In genomic region chr10:96565774-96566173, GRCh38 we compare ENCODE assay signal across 11 cellular contexts. TPM values are rescaled to one million over a fixed set of nuclear protein-coding genes. Genes with fewer than 3 reads are reported as not detected.
DNase-seq lines count a peak whose midpoint lies in the region; ATAC-seq and TF ChIP-seq lines count a peak whose summit lies in the region.
"Had no signal": no experiment of that assay in that cellular context is flagged by ENCODE, and none has a peak within 500 bp of the region (broad histone marks: within the 10 kb centered on the region; RNA-seq: fewer than 3 reads in every experiment).

No MANE protein-coding gene starts in this region.

- no peak for TF ChIP-seq CTCF in cardiac fibroblast (IDR thresholded peaks at IDR 0.05; ENCODE audit: low read depth, low read length)

- no peak overlapping the region for H2AFZ ChIP-seq in mesenchymal stem cell (ENCODE audit: low read depth, low read length)
- H2AFZ ChIP-seq in Karpas-422 (ENCODE audit: low read length), result no peak overlapping the region

- H2BK15ac ChIP-seq in mesenchymal stem cell (ENCODE audit: low read depth, poor library complexity, severe bottlenecking), result no peak overlapping the region

- H3K9ac ChIP-seq in mesenchymal stem cell (ENCODE audit: low read length) (peak overlapping the region; percentile 9), Karpas-422 (ENCODE audit: low read length) (no peak overlapping the region)

- H3K4me2 ChIP-seq in mesenchymal stem cell (ENCODE audit: low read length, poor library complexity, severe bottlenecking) (no peak overlapping the region), Karpas-422 (ENCODE audit: low read depth, low read length, poor library complexity, severe bottlenecking) (no peak overlapping the region)

- no peak overlapping the region for H2AK5ac ChIP-seq in mesenchymal stem cell (ENCODE audit: low read length, severe bottlenecking)

- H3K4me3 ChIP-seq in cardiac fibroblast (replicated peaks in 1 of 2; ENCODE audit: low read depth in 2 of 2, low read length in 2 of 2) (no peak overlapping the region), mesenchymal stem cell (ENCODE audit: insufficient read depth in 1 of 2, low read depth in 1 of 2, low read length in 2 of 2) (no peak overlapping the region), Karpas-422 (ENCODE audit: low read length) (no peak overlapping the region)
- H3K4me3 ChIP-seq: spleen had no signal

- no peak overlapping the region for H3K4ac ChIP-seq in mesenchymal stem cell (ENCODE audit: low read depth in 1 of 2, low read length in 2 of 2)

- no peak overlapping the region for H2BK12ac ChIP-seq in mesenchymal stem cell (ENCODE audit: low read length in 2 of 2)

- H3K27me3 ChIP-seq in mesenchymal stem cell (ENCODE audit: control insufficient read depth in 1 of 2, insufficient read depth in 1 of 2, low read length in 2 of 2), result no peaks in the 10 kb centered on the region
- H3K27me3 ChIP-seq in Karpas-422 (ENCODE audit: low read length), result no peaks in the 10 kb centered on the region
- H3K27me3 ChIP-seq: spleen had no signal

- H3K27ac ChIP-seq in mesenchymal stem cell (ENCODE audit: low read length, poor library complexity, severe bottlenecking) (no peak overlapping the region), Karpas-422 (ENCODE audit: low read length) (no peak overlapping the region)
- H3K27ac ChIP-seq: spleen had no signal

- peaks cover 5% of the 10 kb centered on the region for H3K79me1 ChIP-seq in mesenchymal stem cell (replicated peaks; ENCODE audit: low read length, poor library complexity, severe bottlenecking)

- WGBS in mesenchymal stem cell, result 0% methylated on average over 1 of the region's 1 CpG

- H3K79me2 ChIP-seq in Karpas-422 (ENCODE audit: low read length), result peaks cover 68% of the 10 kb centered on the region

- H4K20me1 ChIP-seq in Karpas-422 (ENCODE audit: insufficient read depth, low read depth, low read length), result 0 out of 2 replicates have a peak, but pooled peaks cover 4% of the 10 kb centered on the region

- H3K9me3 ChIP-seq in mesenchymal stem cell (ENCODE audit: control insufficient read depth, low read length) (no peaks in the 10 kb centered on the region), Karpas-422 (ENCODE audit: low read length) (no peaks in the 10 kb centered on the region)
- H3K9me3 ChIP-seq: spleen had no signal

- H4K91ac ChIP-seq in mesenchymal stem cell (ENCODE audit: low read length), result no peak overlapping the region

- H2BK5ac ChIP-seq in mesenchymal stem cell (ENCODE audit: low read depth, low read length, poor library complexity, severe bottlenecking), result no peak overlapping the region

- no peak overlapping the region for H2BK120ac ChIP-seq in mesenchymal stem cell (ENCODE audit: low read depth, low read length)

- H4K8ac ChIP-seq in mesenchymal stem cell (ENCODE audit: low read length), result no peak overlapping the region

- ATAC-seq in GM19467 (IDR thresholded peaks at IDR 0.05; ENCODE audit: unreplicated experiment), result no peak

- H3K36me3 ChIP-seq in mesenchymal stem cell (ENCODE audit: control insufficient read depth in 1 of 2, insufficient read depth in 2 of 2, low read depth in 1 of 2, low read length in 2 of 2) (peaks cover 9 to 48% of the 10 kb centered on the region in 2 experiments), Karpas-422 (ENCODE audit: insufficient read depth, low read length) (no peaks in the 10 kb centered on the region)

- no peak overlapping the region for H3K14ac ChIP-seq in mesenchymal stem cell (ENCODE audit: low read length in 2 of 2)

- no peaks in the 10 kb centered on the region for H3K9me2 ChIP-seq in Karpas-422 (replicated peaks; ENCODE audit: insufficient read depth, low read length)

- DNase-seq in ELR (ENCODE audit: low read depth) (peak; percentile 68), LHCN-M2 (ENCODE audit: low read depth) (peak; percentile 46), cardiac fibroblast (ENCODE audit: low read depth in 2 of 2) (peak; percentile 36 to 52), mesenchymal stem cell (peak; percentile 64), middle frontal gyrus (ENCODE audit: extremely low spot score, low spot score) (no peak), Karpas-422 (no peak)
- DNase-seq: activated T-cell treated with anti-CD3 and anti-CD28 coated beads, Interleukin-2, amount 50 U/mL, for 24 hours; mammary epithelial cell; NCI-H2081 treated with DMSO at 0.1 percent for 48 hours; spleen had no signal

- no peak overlapping the region for H3K23ac ChIP-seq in mesenchymal stem cell (ENCODE audit: low read length in 2 of 2)

- no peak overlapping the region for H3K18ac ChIP-seq in mesenchymal stem cell (ENCODE audit: low read depth in 1 of 2, low read length in 2 of 2)

- H3K4me1 ChIP-seq in mesenchymal stem cell (ENCODE audit: control insufficient read depth, insufficient read depth, low read depth, low read length), result no peaks in the 10 kb centered on the region
- H3K4me1 ChIP-seq in Karpas-422 (ENCODE audit: low read length), result no peaks in the 10 kb centered on the region

RNA-seq across cellular contexts. Expression of gene TM9SF3, which starts 21.0 kb away (rescaled TPM):
- 89.2 and 117 TPM in 2 replicates for total RNA-seq in LHCN-M2 (2014; rRNA removed)
- polyA plus RNA-seq in LHCN-M2 (2012), result 42.7 TPM
- 67.7 TPM for polyA plus RNA-seq in mesenchymal stem cell (2013, experiment 1 of 2)
- 72.9 TPM for polyA plus RNA-seq in mesenchymal stem cell (2013, experiment 2 of 2)
- total RNA-seq in Karpas-422 (2014; rRNA removed; shearing (Covaris generic); ENCODE audit: low replicate concordance), result 17.9 and 32.5 TPM in 2 replicates

RNA-seq across cellular contexts. Expression of gene TLL2, which starts 52.0 kb away (rescaled TPM):
- total RNA-seq in LHCN-M2 (2014; rRNA removed), result 0.11 TPM in 1 of 2 replicates, not detected in the other
- 0.02 TPM for polyA plus RNA-seq in LHCN-M2 (2012)
- polyA plus RNA-seq in mesenchymal stem cell (2013, experiment 1 of 2), result not detected
- polyA plus RNA-seq in mesenchymal stem cell (2013, experiment 2 of 2), result not detected
- not detected in 2 replicates for total RNA-seq in Karpas-422 (2014; rRNA removed; shearing (Covaris generic); ENCODE audit: low replicate concordance)

Comparison
In these comparisons a context has a peak if more than half of its experiments do, and no peak if none do; other contexts are left out.
1. DNase-seq: peak in ELR (single experiment), LHCN-M2 (single experiment), cardiac fibroblast (2 of 2) and mesenchymal stem cell (single experiment); none in middle frontal gyrus (single experiment) and Karpas-422 (single experiment).